Comparison of ENCODE assay signal across 8 cellular contexts in genomic region chr17:75289832-75290337, GRCh38. TPM values are rescaled to one million over a fixed set of nuclear protein-coding genes. Genes with fewer than 3 reads are reported as not detected.
DNase-seq lines count a peak whose midpoint lies in the region; ATAC-seq and TF ChIP-seq lines count a peak whose summit lies in the region.

No MANE protein-coding gene starts in this region.

- H3K36me3 ChIP-seq in hepatocyte (replicated peaks; ENCODE audit: insufficient read depth, low read depth) = no peaks in the 10 kb centered on the region

- peak; percentile 30 for ATAC-seq in HG03135 (IDR thresholded peaks at IDR 0.05; ENCODE audit: unreplicated experiment)

- H3K4me3 ChIP-seq in hepatocyte = peak overlapping the region; percentile 36
- peak overlapping the region; percentile 43 to 87 (median 80) for H3K4me3 ChIP-seq in skin epidermis

- 21% methylated on average over 26 of the region's 26 CpGs for WGBS in hepatocyte (ENCODE audit: low lambda C conversion rate, missing lambda C conversion rate)

- DNase-seq in DMS 273 (lab: John Stamatoyannopoulos, UW; ENCODE audit: unreplicated experiment) (peak; percentile 54), DMS 273 treated with DMSO at 0.1 percent for 48 hours (lab: John Stamatoyannopoulos, UW) (no peak), SIG-M5 treated with dmso at 0.1 percent for 504 hours (lab: John Stamatoyannopoulos, UW; ENCODE audit: unreplicated experiment) (peak; percentile 92), amniotic epithelial cell (ENCODE audit: low read depth) (peak; percentile 67), hepatocyte (ENCODE audit: low spot score) (peak; percentile 62), SK-N-DZ (ENCODE audit: low spot score) (no peak)

- H4K20me1 ChIP-seq in hepatocyte (ENCODE audit: insufficient read depth, poor library complexity, severe bottlenecking) = no peaks in the 10 kb centered on the region

- H3K9me3 ChIP-seq in hepatocyte (ENCODE audit: low read depth) = no peaks in the 10 kb centered on the region

- H3K9me2 ChIP-seq in hepatocyte (replicated peaks; ENCODE audit: insufficient read depth) = no peaks in the 10 kb centered on the region

- no peaks in the 10 kb centered on the region for H3K27me3 ChIP-seq in hepatocyte

- H2AFZ ChIP-seq in hepatocyte = peak overlapping the region; percentile 80

- peak overlapping the region; percentile 77 for H3K27ac ChIP-seq in hepatocyte
- H3K27ac ChIP-seq in skin epidermis = peak overlapping the region; percentile 77 to 98 (median 93)

- H3K4me2 ChIP-seq in hepatocyte = peak overlapping the region; percentile 76

- peak; percentile 44 for TF ChIP-seq CTCF in hepatocyte (IDR thresholded peaks at IDR 0.05; ENCODE audit: poor library complexity)

- H3K79me2 ChIP-seq in hepatocyte = peaks cover 2% of the 10 kb centered on the region

- H3K4me1 ChIP-seq in hepatocyte (ENCODE audit: insufficient read depth) = no peaks in the 10 kb centered on the region

RNA-seq across cellular contexts. Expression of gene SLC25A19, which starts 0.7 kb away (rescaled TPM):
- 4.6 and 10.8 TPM in 2 replicates for total RNA-seq in hepatocyte
- polyA plus RNA-seq in hepatocyte = 7.6 and 8.4 TPM in 2 replicates
- polyA plus RNA-seq in SK-N-DZ (2014; cell fraction: cytosol; rRNA removed) = 30.2 and 36.1 TPM in 2 replicates
- 42.9 and 54.7 TPM in 2 replicates for polyA plus RNA-seq in SK-N-DZ (2014; cell fraction: nucleus; rRNA removed)

RNA-seq across cellular contexts. Expression of gene MIF4GD, which starts 18.9 kb away (rescaled TPM):
- 11.0 and 12.4 TPM in 2 replicates for total RNA-seq in hepatocyte
- 23.6 and 31.4 TPM in 2 replicates for polyA plus RNA-seq in hepatocyte
- polyA plus RNA-seq in SK-N-DZ (2014; cell fraction: cytosol; rRNA removed) = 31.4 and 37.6 TPM in 2 replicates
- polyA plus RNA-seq in SK-N-DZ (2014; cell fraction: nucleus; rRNA removed) = 26.0 and 29.8 TPM in 2 replicates

RNA-seq across cellular contexts. Expression of gene MRPS7, which starts 28.2 kb away (rescaled TPM):
- 43.4 and 47.5 TPM in 2 replicates for total RNA-seq in hepatocyte
- 94.9 and 102 TPM in 2 replicates for polyA plus RNA-seq in hepatocyte
- polyA plus RNA-seq in SK-N-DZ (2014; cell fraction: cytosol; rRNA removed) = 99.8 and 115 TPM in 2 replicates
- polyA plus RNA-seq in SK-N-DZ (2014; cell fraction: nucleus; rRNA removed) = 55.9 and 80.9 TPM in 2 replicates

RNA-seq across cellular contexts. Expression of gene GGA3, which starts 28.5 kb away (rescaled TPM):
- total RNA-seq in hepatocyte = 17.7 and 24.4 TPM in 2 replicates
- polyA plus RNA-seq in hepatocyte = 20.2 and 26.0 TPM in 2 replicates
- 27.0 and 29.3 TPM in 2 replicates for polyA plus RNA-seq in SK-N-DZ (2014; cell fraction: cytosol; rRNA removed)
- polyA plus RNA-seq in SK-N-DZ (2014; cell fraction: nucleus; rRNA removed) = 144 and 155 TPM in 2 replicates

Comparison
In these comparisons a context has a peak if more than half of its experiments do, and no peak if none do; other contexts are left out.
1. DNase-seq: peak in DMS 273 (single experiment), SIG-M5 treated with dmso at 0.1 percent for 504 hours (single experiment), amniotic epithelial cell (single experiment) and hepatocyte (single experiment); none in DMS 273 treated with DMSO at 0.1 percent for 48 hours (single experiment) and SK-N-DZ (single experiment).